ENCODE assay signal across 10 cellular contexts in the genomic region with DNA sequence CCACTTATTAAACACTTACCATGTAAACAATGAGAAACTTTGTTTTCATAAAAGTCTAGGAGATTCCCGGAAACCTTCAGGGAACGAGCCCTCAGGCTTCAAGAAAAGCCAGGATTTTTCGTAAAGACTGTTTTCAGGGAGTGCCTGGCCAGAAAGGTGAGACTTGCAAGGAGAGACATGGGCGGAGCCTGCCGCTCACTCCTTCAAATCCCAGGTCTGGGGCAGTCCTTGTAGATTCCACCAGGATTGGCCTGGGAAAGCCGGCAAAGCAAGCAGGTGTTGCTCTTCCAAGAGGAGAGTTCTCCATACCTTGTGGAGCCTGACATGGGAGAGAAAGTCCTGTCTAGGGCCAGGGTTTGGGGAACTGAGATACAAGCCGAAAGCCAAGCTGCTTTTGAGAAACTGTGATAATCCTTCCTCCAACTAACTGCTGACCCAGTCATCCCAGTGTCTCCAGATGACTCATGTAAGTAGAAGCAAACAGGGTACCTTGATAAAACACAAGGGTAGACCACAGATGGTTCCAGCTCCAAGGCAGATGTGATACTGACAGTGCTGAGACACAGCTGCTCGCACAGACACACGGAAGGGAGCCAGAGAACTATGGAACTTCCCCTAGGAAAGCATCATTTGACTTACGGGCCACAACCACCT.
DNase-seq lines count a peak whose midpoint lies in the region; ATAC-seq, FAIRE-seq and TF ChIP-seq lines count a peak whose summit lies in the region.
"Had no signal": no experiment of that assay in that cellular context is flagged by ENCODE, and none has a peak within 500 bp of the region (broad histone marks: within the 10 kb centered on the region; RNA-seq: fewer than 3 reads in every experiment).

No MANE protein-coding gene starts in this region.

- intact Hi-C loops in GM12878 (cut with micrococcal nuclease; ENCODE audit: unreplicated experiment) = no loop called here
- intact Hi-C loops in spleen (cut with DNase I; ENCODE audit: low total_unique reads) = no loop called here

- BruUV-seq in GM12878 (replicated peaks; lab: Mats Ljungman, UMichigan) = no TSS peak

- H3K9me3 ChIP-seq in GM12878 (replicated peaks; ENCODE audit: control insufficient read depth, insufficient read depth, low read length) = no peaks in the 10 kb centered on the region
- H3K9me3 ChIP-seq in spleen = no peaks in the 10 kb centered on the region
- H3K9me3 ChIP-seq: BLaER1 treated with 17β-estradiol and CSF1 and Interleukin-3, amounts not matched to agents 10 nM and 100 nM had no signal

- no peak overlapping the region for H2AFZ ChIP-seq in GM12878 (ENCODE audit: control insufficient read depth, low read depth, low read length)
- H2AFZ ChIP-seq: parathyroid adenoma had no signal

- H3K27ac ChIP-seq in GM12878 (ENCODE audit: control insufficient read depth, insufficient read depth) (no peak overlapping the region), spleen (no peak overlapping the region)
- H3K27ac ChIP-seq: parathyroid adenoma had no signal

- no peaks in the 10 kb centered on the region for H3K79me2 ChIP-seq in GM12878 (ENCODE audit: control insufficient read depth, insufficient read depth, low read length)

- CTCF ChIA-PET in GM12878 (lab: Yijun Ruan, JAX) = interaction anchor here (1.2 kb wide), 1 partner anchor 13 kb away, joined by 3 read pairs; no protein-coding TSS in a partner anchor

- SMC1A ChIA-PET in GM12878 (lab: Charles Lee; ENCODE audit: uncharacterized antibody, unreplicated experiment) = interaction anchor here (1.0 to 5.1 kb wide), 3 partner anchors 11 to 30 kb away, joined by 4 to 44 read pairs (median 10); no protein-coding TSS in a partner anchor

- H3K4me1 ChIP-seq in GM12878 (ENCODE audit: control insufficient read depth, insufficient read depth, low read length) (peaks cover 28% of the 10 kb centered on the region), spleen (peaks cover 0 to 39% (median 21%) of the 10 kb centered on the region in 6 donors)
- H3K4me1 ChIP-seq: parathyroid adenoma had no signal

- in situ Hi-C loops in GM12878 (cut with MboI) = no loop called here

- TF ChIP-seq POLR2A in GM12878 (IDR thresholded peaks at IDR 0.05; ENCODE audit: low read depth, low read length) = no peak
- no peak for TF ChIP-seq POLR2A in spleen (IDR thresholded peaks at IDR 0.05)

- TF ChIP-seq EP300 in GM12878 (IDR thresholded peaks at IDR 0.05; ENCODE audit: borderline replicate concordance in 1 of 2, control insufficient read depth in 1 of 2, low read depth in 2 of 2, low read length in 2 of 2) = peak; percentile 66 to 86; a peak in 3 of 4 replicates

- DNase-seq in activated T-cell treated with anti-CD3 and anti-CD28 coated beads for 48 hours (ENCODE audit: low read depth) (peak; percentile 12), activated T-cell treated with anti-CD3 and anti-CD28 coated beads for 4 hours (no peak), GM12878 (ENCODE audit: low read depth, low spot score) (peak; percentile 40), COR-L47 (lab: John Stamatoyannopoulos, UW) (no peak), spleen (no peak)
- no peak for DNase-seq in stimulated activated naive CD8-positive, alpha-beta T cell treated with anti-CD3 and anti-CD28 coated beads, Interleukin-15, Interleukin-2, amounts not matched to agents 100 U/mL and 50 U/mL, for 24 hours
- no peak for DNase-seq in central memory CD4-positive, alpha-beta T cell

- RAD21 ChIA-PET in GM12878 (lab: Charles Lee; ENCODE audit: unreplicated experiment) = interaction anchor here (1.1 to 1.9 kb wide), 3 partner anchors 13 to 33 kb away, joined by 4 to 5 read pairs (median 5); no protein-coding TSS in a partner anchor

- TF ChIP-seq RAD21 in GM12878 (IDR thresholded peaks at IDR 0.05; ENCODE audit: insufficient read depth, low read depth, low read length) = 0 out of 2 replicates have a peak, but pooled peaks have one; percentile 14

- H3K9ac ChIP-seq in GM12878 (ENCODE audit: control insufficient read depth, insufficient read depth, low read length) = no peak overlapping the region
- H3K9ac ChIP-seq: BLaER1 treated with 17β-estradiol and CSF1 and Interleukin-3, amounts not matched to agents 10 nM and 100 nM; parathyroid adenoma had no signal

- H4K20me1 ChIP-seq in GM12878 (ENCODE audit: control insufficient read depth, insufficient read depth) = no peaks in the 10 kb centered on the region

- H3K36me3 ChIP-seq in GM12878 (ENCODE audit: control insufficient read depth in 2 of 2, insufficient read depth in 2 of 2, low read length in 1 of 2) = no peaks in the 10 kb centered on the region
- peaks cover 0 to 63% (median 0%) of the 10 kb centered on the region in 6 donors for H3K36me3 ChIP-seq in spleen

- H3K4me2 ChIP-seq in GM12878 (ENCODE audit: control insufficient read depth, insufficient read depth) = no peak overlapping the region

- POLR2A ChIA-PET in GM12878 (lab: Charles Lee) = no interaction called here

- H3K27me3 ChIP-seq in GM12878 (replicated peaks in 1 of 2; ENCODE audit: control insufficient read depth in 2 of 2, insufficient read depth in 2 of 2, low read length in 1 of 2) (0 out of 4 replicates have a peak, but pooled peaks cover 0 to 2% of the 10 kb centered on the region in 2 experiments), spleen (replicated peaks in 1 of 7) (no peaks in the 10 kb centered on the region)
- H3K27me3 ChIP-seq: BLaER1 treated with 17β-estradiol and CSF1 and Interleukin-3, amounts not matched to agents 10 nM and 100 nM had no signal

- H3K4me3 ChIP-seq in GM12878 (no peak overlapping the region), spleen (no peak overlapping the region)
- H3K4me3 ChIP-seq: BLaER1 treated with 17β-estradiol and CSF1 and Interleukin-3, amounts not matched to agents 10 nM and 100 nM had no signal

- FAIRE-seq in GM12878 (lab: Jason Lieb, UNC) = peak; percentile 57

- 44% methylated on average over 10 of the region's 10 CpGs for WGBS in GM12878 (ENCODE audit: insufficient coverage, insufficient replicate concordance, low lambda C conversion rate, missing lambda C conversion rate)
- 77 to 93% (median 87%) methylated on average over 10 of the region's 10 CpGs for WGBS in spleen, 5 donors

- TF ChIP-seq CTCF in GM12878 (IDR thresholded peaks at IDR 0.05 in 2 of 3, conservative IDR thresholded peaks at IDR 0.05 in 1 of 3; ENCODE audit: control insufficient read depth in 2 of 3, extremely low read depth in 1 of 3, insufficient read depth in 1 of 3, low read depth in 3 of 3, low read length in 3 of 3) (no peak), spleen (IDR thresholded peaks at IDR 0.05 in 8 of 11, conservative IDR thresholded peaks at IDR 0.05 in 3 of 11) (no peak)

- ATAC-seq in HG03039 (IDR thresholded peaks at IDR 0.05; ENCODE audit: unreplicated experiment) (peak; percentile 67), GM12878 (peak; percentile 81)
- peak; percentile 63 for ATAC-seq in stimulated activated naive CD8-positive, alpha-beta T cell treated with anti-CD3 and anti-CD28 coated beads, Interleukin-15, Interleukin-2, amounts not matched to agents 100 U/mL and 50 U/mL, for 24 hours

TF ChIP-seq in GM12878, 131 proteins besides CTCF, POLR2A, EP300 and RAD21 (continues in another document):
- TF ChIP-seq SMAD1 (IDR thresholded peaks at IDR 0.05; ENCODE audit: low read depth, partially characterized antibody) (no peak), PAX5 (IDR thresholded peaks at IDR 0.05; ENCODE audit: borderline replicate concordance, low read depth, low read length) (peak; percentile 80; the same call in 1 of the 2 replicates), TCF3 (IDR thresholded peaks at IDR 0.05; ENCODE audit: borderline replicate concordance, insufficient read depth, low read depth, low read length) (peak; percentile 89), TCF7 (IDR thresholded peaks at IDR 0.05; ENCODE audit: borderline replicate concordance) (no peak), STAT1 (conservative IDR thresholded peaks at IDR 0.05) (no peak), LARP7 (IDR thresholded peaks at IDR 0.05) (no peak), HDGF (IDR thresholded peaks at IDR 0.05) (no peak), PAX8 (IDR thresholded peaks at IDR 0.05) (no peak), ZNF274 (IDR thresholded peaks at IDR 0.05; ENCODE audit: insufficient read depth, insufficient read length) (no peak), NBN (IDR thresholded peaks at IDR 0.05) (no peak), YY1 (IDR thresholded peaks at IDR 0.05; ENCODE audit: low read depth, low read length) (no peak), HDAC6 (IDR thresholded peaks at IDR 0.05; ENCODE audit: unreplicated experiment) (no peak), RCOR1 (conservative IDR thresholded peaks at IDR 0.05; ENCODE audit: low read depth, low read length) (no peak)
- TF ChIP-seq, protein P1, sequence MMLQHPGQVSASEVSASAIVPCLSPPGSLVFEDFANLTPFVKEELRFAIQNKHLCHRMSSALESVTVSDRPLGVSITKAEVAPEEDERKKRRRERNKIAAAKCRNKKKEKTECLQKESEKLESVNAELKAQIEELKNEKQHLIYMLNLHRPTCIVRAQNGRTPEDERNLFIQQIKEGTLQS (IDR thresholded peaks at IDR 0.05; ENCODE audit: borderline replicate concordance, extremely low read depth, low read depth, low read length) = no peak
- TF ChIP-seq, protein P2, sequence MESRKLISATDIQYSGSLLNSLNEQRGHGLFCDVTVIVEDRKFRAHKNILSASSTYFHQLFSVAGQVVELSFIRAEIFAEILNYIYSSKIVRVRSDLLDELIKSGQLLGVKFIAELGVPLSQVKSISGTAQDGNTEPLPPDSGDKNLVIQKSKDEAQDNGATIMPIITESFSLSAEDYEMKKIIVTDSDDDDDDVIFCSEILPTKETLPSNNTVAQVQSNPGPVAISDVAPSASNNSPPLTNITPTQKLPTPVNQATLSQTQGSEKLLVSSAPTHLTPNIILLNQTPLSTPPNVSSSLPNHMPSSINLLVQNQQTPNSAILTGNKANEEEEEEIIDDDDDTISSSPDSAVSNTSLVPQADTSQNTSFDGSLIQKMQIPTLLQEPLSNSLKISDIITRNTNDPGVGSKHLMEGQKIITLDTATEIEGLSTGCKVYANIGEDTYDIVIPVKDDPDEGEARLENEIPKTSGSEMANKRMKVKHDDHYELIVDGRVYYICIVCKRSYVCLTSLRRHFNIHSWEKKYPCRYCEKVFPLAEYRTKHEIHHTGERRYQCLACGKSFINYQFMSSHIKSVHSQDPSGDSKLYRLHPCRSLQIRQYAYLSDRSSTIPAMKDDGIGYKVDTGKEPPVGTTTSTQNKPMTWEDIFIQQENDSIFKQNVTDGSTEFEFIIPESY (IDR thresholded peaks at IDR 0.05) = no peak
- TF ChIP-seq, protein P3, sequence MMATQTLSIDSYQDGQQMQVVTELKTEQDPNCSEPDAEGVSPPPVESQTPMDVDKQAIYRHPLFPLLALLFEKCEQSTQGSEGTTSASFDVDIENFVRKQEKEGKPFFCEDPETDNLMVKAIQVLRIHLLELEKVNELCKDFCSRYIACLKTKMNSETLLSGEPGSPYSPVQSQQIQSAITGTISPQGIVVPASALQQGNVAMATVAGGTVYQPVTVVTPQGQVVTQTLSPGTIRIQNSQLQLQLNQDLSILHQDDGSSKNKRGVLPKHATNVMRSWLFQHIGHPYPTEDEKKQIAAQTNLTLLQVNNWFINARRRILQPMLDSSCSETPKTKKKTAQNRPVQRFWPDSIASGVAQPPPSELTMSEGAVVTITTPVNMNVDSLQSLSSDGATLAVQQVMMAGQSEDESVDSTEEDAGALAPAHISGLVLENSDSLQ (IDR thresholded peaks at IDR 0.05) = peak; percentile 47

Comparison
In these comparisons a context has a peak if more than half of its experiments do, and no peak if none do; other contexts are left out.
1. DNase-seq: peak in activated T-cell treated with anti-CD3 and anti-CD28 coated beads for 48 hours (single experiment) and GM12878 (single experiment); none in activated T-cell treated with anti-CD3 and anti-CD28 coated beads for 4 hours (single experiment), stimulated activated naive CD8-positive, alpha-beta T cell treated with anti-CD3 and anti-CD28 coated beads, Interleukin-15, Interleukin-2, amounts not matched to agents 100 U/mL and 50 U/mL, for 24 hours (single experiment), COR-L47 (single experiment), central memory CD4-positive, alpha-beta T cell (single experiment) and spleen (single experiment).
2. Peak in every context shown above with its lines, with median percentiles within 50 percentile points of each other: ATAC-seq.